15 cellular contexts compared by ENCODE assay signal in the genomic region with DNA sequence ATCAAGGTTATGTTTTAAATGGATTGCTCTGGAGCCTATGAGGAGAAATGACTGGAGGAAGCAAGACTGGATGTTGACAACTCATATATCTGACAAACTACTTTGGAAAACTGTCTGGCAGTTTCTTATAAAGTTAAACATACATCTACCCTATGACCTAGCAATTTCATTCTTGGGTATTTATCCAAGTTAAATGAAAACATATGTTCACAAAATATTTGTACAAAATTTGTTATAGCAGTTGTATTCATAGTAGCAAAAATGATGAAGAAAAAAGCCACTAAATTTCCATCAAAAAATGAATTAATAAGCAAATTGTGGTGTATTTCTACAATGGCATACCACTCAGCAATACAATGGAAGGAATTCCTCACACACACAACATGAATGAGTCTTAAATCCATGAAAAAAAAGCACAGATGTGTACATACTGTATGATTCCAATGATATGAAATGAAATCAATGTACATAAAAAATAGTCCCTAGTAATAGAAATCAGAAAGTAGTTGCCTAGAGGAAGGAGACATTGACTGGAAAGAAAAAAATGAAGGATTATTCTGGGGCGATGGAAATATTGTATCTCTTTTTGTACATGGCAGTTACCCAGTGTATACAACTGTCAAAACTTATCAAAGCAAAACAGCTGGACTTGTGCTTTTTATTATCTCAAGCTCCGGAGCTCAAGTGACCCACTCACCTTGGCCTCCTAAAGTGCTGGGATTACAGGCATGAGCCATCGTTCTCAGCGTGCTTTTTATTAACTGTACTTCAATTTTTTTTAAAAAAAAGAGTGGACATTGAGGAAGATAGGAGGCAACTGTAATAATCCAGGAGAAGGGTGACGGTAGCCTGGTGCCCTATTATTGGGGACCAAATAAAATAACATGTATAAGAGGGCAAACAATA. TPM values are rescaled to one million over a fixed set of nuclear protein-coding genes. Genes with fewer than 3 reads are reported as not detected.
DNase-seq lines count a peak whose midpoint lies in the region; ATAC-seq, FAIRE-seq and TF ChIP-seq lines count a peak whose summit lies in the region.
"Had no signal": no experiment of that assay in that cellular context is flagged by ENCODE, and none has a peak within 500 bp of the region (broad histone marks: within the 10 kb centered on the region; RNA-seq: fewer than 3 reads in every experiment).

No MANE protein-coding gene starts in this region.

- no peaks in the 10 kb centered on the region for H3K27me3 Mint-ChIP-seq in neural crest cell (ENCODE audit: low read depth)

- TF ChIP-seq POLR2A in endothelial cell of umbilical vein (IDR thresholded peaks at IDR 0.05; ENCODE audit: low read depth, low read length) (no peak), esophagus squamous epithelium (IDR thresholded peaks at IDR 0.05) (no peak), GM18505 (IDR thresholded peaks at IDR 0.05; ENCODE audit: borderline replicate concordance, extremely low read depth, insufficient read depth, insufficient read length) (no peak)

- dilution Hi-C loops in endothelial cell of umbilical vein (cut with MboI; ENCODE audit: extremely low pct_ligation_motif_present, low sequenced_read_pairs) = no loop called here

- CTCF ChIA-PET in endothelial cell of umbilical vein (lab: Charles Lee) = interaction anchor here (1.3 to 1.4 kb wide), 2 partner anchors 10 to 61 kb away, joined by 4 to 5 read pairs; no protein-coding TSS in a partner anchor

- H3K27ac ChIP-seq in endothelial cell of umbilical vein (ENCODE audit: insufficient read depth, low read depth, low read length) (peak overlapping the region; percentile 70), esophagus squamous epithelium (peak overlapping the region in 1 of 4 donors; percentile 42)
- H3K27ac ChIP-seq: lower lobe of right lung, suprapubic skin had no signal

- H3K9ac ChIP-seq in endothelial cell of umbilical vein (replicated peaks; ENCODE audit: extremely low read depth, insufficient read depth, low read length) = no peak overlapping the region

- H3K27me3 ChIP-seq in endothelial cell of umbilical vein (ENCODE audit: control insufficient read depth in 2 of 2, insufficient read depth in 2 of 2, low read length in 2 of 2) (no peaks in the 10 kb centered on the region), esophagus squamous epithelium (no peaks in the 10 kb centered on the region)
- H3K27me3 ChIP-seq: suprapubic skin had no signal

- peaks cover 22% of the 10 kb centered on the region for H3K79me2 ChIP-seq in endothelial cell of umbilical vein (ENCODE audit: control insufficient read depth, insufficient read depth, low read length)

- DNase-seq in EH (ENCODE audit: low read depth) (peak; percentile 44), RPMI7951 (ENCODE audit: low read depth) (peak; percentile 40), endothelial cell of umbilical vein (ENCODE audit: low read depth, low spot score) (peak; percentile 56), neural crest cell (ENCODE audit: low read depth, low spot score) (no peak), esophagus squamous epithelium (lab: John Stamatoyannopoulos, UW) (no peak), SIG-M5 (lab: John Stamatoyannopoulos, UW) (no peak)
- DNase-seq in central memory CD4-positive, alpha-beta T cell = no peak
- DNase-seq: activated CD8-positive, alpha-beta memory T cell treated with anti-CD3 and anti-CD28 coated beads, Interleukin-2, amount 50 U/mL, for 48 hours; lower lobe of right lung; NCI-H2171 treated with DMSO at 0.1 percent for 48 hours; small intestine had no signal

- H3K4me1 ChIP-seq in endothelial cell of umbilical vein (ENCODE audit: control insufficient read depth, extremely low read depth, insufficient read depth, low read length) (peaks cover 50% of the 10 kb centered on the region), esophagus squamous epithelium (peaks cover 7 to 43% (median 9%) of the 10 kb centered on the region in 3 donors)

- no peak for FAIRE-seq in endothelial cell of umbilical vein (lab: Jason Lieb, UNC)
- FAIRE-seq: small intestine had no signal

- peak overlapping the region; percentile 71 for H3K4me2 ChIP-seq in endothelial cell of umbilical vein (ENCODE audit: insufficient read depth, low read length)

- no peaks in the 10 kb centered on the region for H3K36me3 Mint-ChIP-seq in neural crest cell (ENCODE audit: low read depth)
- H3K36me3 Mint-ChIP-seq: activated naive CD4-positive, alpha-beta T cell treated with anti-CD3 and anti-CD28 coated beads, Interleukin-2, amount 50 U/mL, for 72 hours had no signal

- POLR2A ChIA-PET in endothelial cell of umbilical vein (lab: Charles Lee) = interaction anchor here (1.3 kb wide), 1 partner anchor 22 kb away, joined by 4 read pairs; no protein-coding TSS in a partner anchor

- H3K9me3 Mint-ChIP-seq in neural crest cell = no peaks in the 10 kb centered on the region
- H3K9me3 Mint-ChIP-seq: activated naive CD4-positive, alpha-beta T cell treated with anti-CD3 and anti-CD28 coated beads, Interleukin-2, amount 50 U/mL, for 72 hours had no signal

- intact Hi-C loops in endothelial cell of umbilical vein (cut with micrococcal nuclease) = no loop called here
- intact Hi-C loops in esophagus squamous epithelium (cut with DNase I) = loop anchor here (10.0 kb wide), 1 partner anchor 493 kb away; no protein-coding TSS in a partner anchor

- H3K27ac Mint-ChIP-seq in neural crest cell (ENCODE audit: unreplicated experiment) = peak overlapping the region; percentile 70

- H3K4me1 Mint-ChIP-seq in neural crest cell = peaks cover 36% of the 10 kb centered on the region

- no peak overlapping the region for H2AFZ ChIP-seq in endothelial cell of umbilical vein (ENCODE audit: low read depth, low read length)

- no peaks in the 10 kb centered on the region for H3K9me1 ChIP-seq in endothelial cell of umbilical vein (replicated peaks; ENCODE audit: control insufficient read depth, extremely low read depth, insufficient read depth, low read length)

- TF ChIP-seq CTCF in endothelial cell of umbilical vein (IDR thresholded peaks at IDR 0.05; ENCODE audit: extremely low read depth in 1 of 2, insufficient read depth in 1 of 2, low read depth in 1 of 2, low read length in 2 of 2) (no peak), neural crest cell (conservative IDR thresholded peaks at IDR 0.05) (no peak), esophagus squamous epithelium (IDR thresholded peaks at IDR 0.05) (no peak)

- no peaks in the 10 kb centered on the region for H3K9me3 ChIP-seq in endothelial cell of umbilical vein (replicated peaks; ENCODE audit: control insufficient read depth, insufficient read depth, low read length)
- no peaks in the 10 kb centered on the region for H3K9me3 ChIP-seq in esophagus squamous epithelium
- H3K9me3 ChIP-seq: lower lobe of right lung, suprapubic skin had no signal

- TSS peak; percentile 23 for BruUV-seq in endothelial cell of umbilical vein (replicated peaks; lab: Mats Ljungman, UMichigan)

- ATAC-seq in GM18505 (IDR thresholded peaks at IDR 0.05; ENCODE audit: unreplicated experiment) = no peak
- ATAC-seq: activated CD4-positive, CD25-positive, alpha-beta regulatory T cell treated with anti-CD3 and anti-CD28 coated beads, Interleukin-2, amount 50 U/mL, for 24 hours; lower lobe of right lung had no signal

- H3K4me3 ChIP-seq in endothelial cell of umbilical vein (replicated peaks in 1 of 3; ENCODE audit: insufficient read depth in 1 of 3, low read depth in 1 of 3, low read length in 3 of 3) (no peak overlapping the region), esophagus squamous epithelium (no peak overlapping the region)
- H3K4me3 ChIP-seq: lower lobe of right lung, suprapubic skin had no signal

- WGBS in esophagus squamous epithelium, 2 donors = 62 to 67% methylated on average over 5 of the region's 5 CpGs

- H3K36me3 ChIP-seq in endothelial cell of umbilical vein (ENCODE audit: control insufficient read depth in 2 of 2, extremely low read depth in 1 of 2, insufficient read depth in 2 of 2, low read length in 2 of 2) (no peaks in the 10 kb centered on the region), esophagus squamous epithelium (no peaks in the 10 kb centered on the region)
- H3K36me3 ChIP-seq: lower lobe of right lung, suprapubic skin had no signal

- H4K20me1 ChIP-seq in endothelial cell of umbilical vein (replicated peaks; ENCODE audit: control insufficient read depth, extremely low read depth, insufficient read depth, low read length) = no peaks in the 10 kb centered on the region

- H3K4me3 Mint-ChIP-seq in neural crest cell = no peak overlapping the region

TF ChIP-seq in endothelial cell of umbilical vein, 7 proteins besides CTCF, POLR2A, EP300 and RAD21:
- TF ChIP-seq JUN (IDR thresholded peaks at IDR 0.05; ENCODE audit: borderline replicate concordance, insufficient read depth, insufficient read length, low read depth) (no peak), FOS (IDR thresholded peaks at IDR 0.05; ENCODE audit: borderline replicate concordance, insufficient read depth, low read length) (no peak), EZH2 (IDR thresholded peaks at IDR 0.05; ENCODE audit: borderline replicate concordance, low read depth, low read length, severe bottlenecking) (no peak), MYC (IDR thresholded peaks at IDR 0.05; ENCODE audit: low read depth, low read length) (no peak), GATA2 (IDR thresholded peaks at IDR 0.05; ENCODE audit: insufficient read depth, insufficient read length, low read depth, low read length) (no peak), POLR2AphosphoS5 (IDR thresholded peaks at IDR 0.05; ENCODE audit: insufficient read depth, low read depth, low read length) (no peak)
- TF ChIP-seq, protein P1, sequence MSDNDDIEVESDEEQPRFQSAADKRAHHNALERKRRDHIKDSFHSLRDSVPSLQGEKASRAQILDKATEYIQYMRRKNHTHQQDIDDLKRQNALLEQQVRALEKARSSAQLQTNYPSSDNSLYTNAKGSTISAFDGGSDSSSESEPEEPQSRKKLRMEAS (IDR thresholded peaks at IDR 0.05; ENCODE audit: insufficient read depth, insufficient read length) = no peak

RNA-seq across cellular contexts. Expression of a gene that starts 23.9 kb away (rescaled TPM):
- 2.6 and 3.2 TPM in 2 replicates for total RNA-seq in RPMI7951 (2014; rRNA removed; shearing (Covaris generic))
- total RNA-seq in endothelial cell of umbilical vein (109 and 112 TPM in 2 replicates), neural crest cell (4.1 and 4.6 TPM in 2 replicates), esophagus squamous epithelium (10 to 100 TPM in 1 of 4 donors, 1 to 10 TPM in 3; 1.1 to 14.3 (median 6.8) TPM)
- polyA plus RNA-seq in endothelial cell of umbilical vein = 50.4 and 56.6 TPM in 2 replicates
- polyA plus RNA-seq in endothelial cell of umbilical vein (2011; cell fraction: cytosol; rRNA removed) = 49.5 and 50.2 TPM in 2 replicates
- 65.8 and 87.7 TPM in 2 replicates for polyA plus RNA-seq in endothelial cell of umbilical vein (2011; cell fraction: nucleus; rRNA removed)
- polyA plus RNA-seq in endothelial cell of umbilical vein (2012) = 85.1 and 115 TPM in 2 replicates
- 141 and 152 TPM in 2 replicates for polyA minus RNA-seq in endothelial cell of umbilical vein
- polyA minus RNA-seq in endothelial cell of umbilical vein (2011; cell fraction: cytosol; rRNA and poly(A)+ RNA removed) = 11.5 TPM
- polyA minus RNA-seq in endothelial cell of umbilical vein (2011; cell fraction: nucleus; rRNA and poly(A)+ RNA removed) = 58.9 and 89.5 TPM in 2 replicates

Comparison
In these comparisons a context has a peak if more than half of its experiments do, and no peak if none do; other contexts are left out.
1. DNase-seq: peak in EH (single experiment), RPMI7951 (single experiment) and endothelial cell of umbilical vein (single experiment); none in neural crest cell (single experiment), esophagus squamous epithelium (single experiment), SIG-M5 (single experiment) and central memory CD4-positive, alpha-beta T cell (single experiment).